ENCODE assay signal across 17 cellular contexts in the genomic region with DNA sequence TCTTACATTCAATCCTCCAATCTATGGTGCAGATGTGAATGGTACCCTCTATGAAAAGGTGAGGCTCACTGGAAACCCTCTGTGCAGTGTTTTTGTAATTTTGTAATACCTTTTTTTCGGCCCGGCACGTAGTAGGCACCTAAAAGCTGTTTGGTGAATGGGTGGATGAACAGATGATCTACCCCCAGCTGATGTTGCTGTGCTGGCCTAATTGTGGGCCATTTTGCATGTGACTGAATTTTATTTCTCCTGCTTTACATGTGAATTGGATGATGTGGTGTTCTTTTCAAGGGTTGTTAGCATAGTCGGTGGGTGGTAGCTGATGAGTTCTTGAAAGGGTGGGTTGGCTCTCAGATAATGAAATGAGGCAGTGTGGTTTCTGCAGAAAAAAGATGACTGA. TPM values are rescaled to one million over a fixed set of nuclear protein-coding genes. Genes with fewer than 3 reads are reported as not detected.
DNase-seq lines count a peak whose midpoint lies in the region; ATAC-seq and TF ChIP-seq lines count a peak whose summit lies in the region.
"Had no signal": no experiment of that assay in that cellular context is flagged by ENCODE, and none has a peak within 500 bp of the region (broad histone marks: within the 10 kb centered on the region; RNA-seq: fewer than 3 reads in every experiment).

No MANE protein-coding gene starts in this region.

- H3K9me3 Mint-ChIP-seq in WTC11: no peaks in the 10 kb centered on the region
- H3K9me3 Mint-ChIP-seq in stimulated activated effector memory CD8-positive, alpha-beta T cell treated with anti-CD3 and anti-CD28 coated beads, Interleukin-12 subunit alpha, Interleukin-12 subunit beta, amount 100 ng/mL, for 72 hours: no peaks in the 10 kb centered on the region
- H3K9me3 Mint-ChIP-seq: CD4-positive, CD25-positive, alpha-beta regulatory T cell had no signal

- CTCF ChIA-PET in WTC11 (lab: Charles Lee): interaction anchor here (1.0 to 3.0 kb wide), 6 partner anchors 9 to 275 kb away, joined by 3 to 21 read pairs (median 8); partner anchors contain the start of gene KDM4A

- POLR2A ChIA-PET in WTC11 (lab: Charles Lee): interaction anchor here (0.6 to 3.0 kb wide), 6 partner anchors 10 to 203 kb away, joined by 3 to 50 read pairs (median 4); partner anchors contain the start of gene KDM4A

- H3K4me3 Mint-ChIP-seq in WTC11: peak overlapping the region; percentile 41
- H3K4me3 Mint-ChIP-seq in stimulated activated effector memory CD8-positive, alpha-beta T cell treated with anti-CD3 and anti-CD28 coated beads, Interleukin-12 subunit alpha, Interleukin-12 subunit beta, amount 100 ng/mL, for 72 hours: no peak overlapping the region
- H3K4me3 Mint-ChIP-seq: B cell; CD4-positive, CD25-positive, alpha-beta regulatory T cell had no signal

- peak; percentile 28 for DNase-seq in WTC11 (ENCODE audit: low spot score)
- DNase-seq in iPS DF 19.7 (ENCODE audit: low read depth, low spot score): peak; percentile 85
- DNase-seq in stimulated activated effector memory CD8-positive, alpha-beta T cell treated with anti-CD3 and anti-CD28 coated beads, Interleukin-12 subunit alpha, Interleukin-12 subunit beta, amount 100 ng/mL, for 72 hours (ENCODE audit: low spot score in 2 of 2): no peak
- no peak for DNase-seq in left colon
- DNase-seq in NOMO-1 treated with DMSO at 0.1 percent for 48 hours (lab: John Stamatoyannopoulos, UW; ENCODE audit: unreplicated experiment): no peak
- DNase-seq: CD4-positive, CD25-positive, alpha-beta regulatory T cell; DMS53; MM.1S; NCI-H187; NCI-H226; NCI-H524 treated with DMSO at 0.1 percent for 48 hours; NK-92 treated with Interleukin-12 subunit alpha and Interleukin-12 subunit beta, amount 100 ng/mL, for 24 hours; RPMI8226; SIG-M5 had no signal

- no peaks in the 10 kb centered on the region for H3K27me3 ChIP-seq in HUES48 (ENCODE audit: control insufficient read depth, insufficient read depth, low read length)

- peak overlapping the region; percentile 98 for H3K27ac Mint-ChIP-seq in WTC11
- H3K27ac Mint-ChIP-seq in stimulated activated effector memory CD8-positive, alpha-beta T cell treated with anti-CD3 and anti-CD28 coated beads, Interleukin-12 subunit alpha, Interleukin-12 subunit beta, amount 100 ng/mL, for 72 hours: no peak overlapping the region
- H3K27ac Mint-ChIP-seq: B cell; CD4-positive, CD25-positive, alpha-beta regulatory T cell had no signal

- peak overlapping the region; percentile 86 for H3K27ac ChIP-seq in HUES48 (ENCODE audit: low read depth, low read length)

- no peaks in the 10 kb centered on the region; the same call in 1 of the 2 replicates for H3K27me3 Mint-ChIP-seq in WTC11 (ENCODE audit: low read depth)
- H3K27me3 Mint-ChIP-seq: B cell; CD4-positive, CD25-positive, alpha-beta regulatory T cell had no signal

- peak; percentile 86 for ATAC-seq in WTC11
- ATAC-seq in stimulated activated effector memory CD8-positive, alpha-beta T cell treated with anti-CD3 and anti-CD28 coated beads, Interleukin-12 subunit alpha, Interleukin-12 subunit beta, amount 100 ng/mL, for 72 hours: peak; percentile 45
- ATAC-seq in left colon: no peak
- no peak for ATAC-seq in HG02623 (IDR thresholded peaks at IDR 0.05; ENCODE audit: unreplicated experiment)

- H3K36me3 Mint-ChIP-seq in WTC11: peaks cover 75% of the 10 kb centered on the region
- peaks cover 100% of the 10 kb centered on the region for H3K36me3 Mint-ChIP-seq in stimulated activated effector memory CD8-positive, alpha-beta T cell treated with anti-CD3 and anti-CD28 coated beads, Interleukin-12 subunit alpha, Interleukin-12 subunit beta, amount 100 ng/mL, for 72 hours

- no peak for TF ChIP-seq CTCF in WTC11 (IDR thresholded peaks at IDR 0.05)

- H3K4me1 ChIP-seq in HUES48 (ENCODE audit: control insufficient read depth, insufficient read depth, low read length): peaks cover 23% of the 10 kb centered on the region

- H3K4me3 ChIP-seq in HUES48 (ENCODE audit: low read depth, low read length): peak overlapping the region; percentile 38; the same call in 1 of the 2 replicates

- no peaks in the 10 kb centered on the region for H3K9me3 ChIP-seq in HUES48 (ENCODE audit: control insufficient read depth, insufficient read depth, low read length)

- H3K4me1 Mint-ChIP-seq in WTC11: peaks cover 25% of the 10 kb centered on the region
- peaks cover 19% of the 10 kb centered on the region for H3K4me1 Mint-ChIP-seq in stimulated activated effector memory CD8-positive, alpha-beta T cell treated with anti-CD3 and anti-CD28 coated beads, Interleukin-12 subunit alpha, Interleukin-12 subunit beta, amount 100 ng/mL, for 72 hours

- H3K9ac ChIP-seq in HUES48 (ENCODE audit: low read depth, low read length): no peak overlapping the region

- intact Hi-C loops in left colon (cut with DNase I, micrococcal nuclease): no loop called here

- H3K36me3 ChIP-seq in HUES48 (ENCODE audit: control insufficient read depth, insufficient read depth, low read length): peaks cover 79% of the 10 kb centered on the region

TF ChIP-seq in WTC11, 78 proteins besides CTCF, POLR2A, EP300 and RAD21 (continues in another document):
- TF ChIP-seq CREM (CRISPR knock-in tag; IDR thresholded peaks at IDR 0.05) (no peak), MYBL2 (CRISPR knock-in tag; IDR thresholded peaks at IDR 0.05) (no peak), ETV6 (CRISPR knock-in tag; IDR thresholded peaks at IDR 0.05) (0 out of 2 replicates have a peak, but pooled peaks have one; percentile 52), SP1 (CRISPR knock-in tag; conservative IDR thresholded peaks at IDR 0.05) (peak; percentile 72; the same call in 1 of the 2 replicates), SMAD4 (CRISPR knock-in tag; IDR thresholded peaks at IDR 0.05) (no peak), CREB1 (CRISPR knock-in tag; IDR thresholded peaks at IDR 0.05) (no peak), KAT7 (CRISPR knock-in tag; IDR thresholded peaks at IDR 0.05; ENCODE audit: borderline replicate concordance) (no peak), ATF1 (CRISPR knock-in tag; IDR thresholded peaks at IDR 0.05) (no peak), OVOL2 (CRISPR knock-in tag; IDR thresholded peaks at IDR 0.05; ENCODE audit: borderline replicate concordance) (no peak), RELA (CRISPR knock-in tag; IDR thresholded peaks at IDR 0.05; ENCODE audit: borderline replicate concordance) (no peak), GTF2I (CRISPR knock-in tag; conservative IDR thresholded peaks at IDR 0.05) (0 out of 2 replicates have a peak, but pooled peaks have one; percentile 16), AR (CRISPR knock-in tag; IDR thresholded peaks at IDR 0.05) (no peak), PRRX2 (CRISPR knock-in tag; IDR thresholded peaks at IDR 0.05) (no peak)
- TF ChIP-seq, protein P1, sequence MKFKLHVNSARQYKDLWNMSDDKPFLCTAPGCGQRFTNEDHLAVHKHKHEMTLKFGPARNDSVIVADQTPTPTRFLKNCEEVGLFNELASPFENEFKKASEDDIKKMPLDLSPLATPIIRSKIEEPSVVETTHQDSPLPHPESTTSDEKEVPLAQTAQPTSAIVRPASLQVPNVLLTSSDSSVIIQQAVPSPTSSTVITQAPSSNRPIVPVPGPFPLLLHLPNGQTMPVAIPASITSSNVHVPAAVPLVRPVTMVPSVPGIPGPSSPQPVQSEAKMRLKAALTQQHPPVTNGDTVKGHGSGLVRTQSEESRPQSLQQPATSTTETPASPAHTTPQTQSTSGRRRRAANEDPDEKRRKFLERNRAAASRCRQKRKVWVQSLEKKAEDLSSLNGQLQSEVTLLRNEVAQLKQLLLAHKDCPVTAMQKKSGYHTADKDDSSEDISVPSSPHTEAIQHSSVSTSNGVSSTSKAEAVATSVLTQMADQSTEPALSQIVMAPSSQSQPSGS (CRISPR knock-in tag; IDR thresholded peaks at IDR 0.05; ENCODE audit: borderline replicate concordance, low read depth): no peak
- TF ChIP-seq, protein P2, sequence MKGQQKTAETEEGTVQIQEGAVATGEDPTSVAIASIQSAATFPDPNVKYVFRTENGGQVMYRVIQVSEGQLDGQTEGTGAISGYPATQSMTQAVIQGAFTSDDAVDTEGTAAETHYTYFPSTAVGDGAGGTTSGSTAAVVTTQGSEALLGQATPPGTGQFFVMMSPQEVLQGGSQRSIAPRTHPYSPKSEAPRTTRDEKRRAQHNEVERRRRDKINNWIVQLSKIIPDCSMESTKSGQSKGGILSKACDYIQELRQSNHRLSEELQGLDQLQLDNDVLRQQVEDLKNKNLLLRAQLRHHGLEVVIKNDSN (CRISPR knock-in tag; IDR thresholded peaks at IDR 0.05): peak; percentile 31; the same call in 1 of the 2 replicates

RNA-seq across cellular contexts. Expression of gene KDM4A, which starts 10.4 kb away (rescaled TPM):
- total RNA-seq in WTC11 (2021) (76.5 to 78.3 TPM (median 76.7 TPM) in 3 replicates), left colon (10 to 100 TPM; 55.2 to 57.9 TPM)

RNA-seq across cellular contexts. Expression of gene ST3GAL3, which starts 47.0 kb away (rescaled TPM):
- total RNA-seq in WTC11 (2021) (8.6 to 10.3 TPM (median 8.9 TPM) in 3 replicates), left colon (10 to 100 TPM in 1 of 2 donors, 1 to 10 TPM in 1; 7.1 to 10.7 TPM)

Comparison
In these comparisons a context has a peak if more than half of its experiments do, and no peak if none do; other contexts are left out.
1. ATAC-seq: peak in WTC11 (single experiment) and stimulated activated effector memory CD8-positive, alpha-beta T cell treated with anti-CD3 and anti-CD28 coated beads, Interleukin-12 subunit alpha, Interleukin-12 subunit beta, amount 100 ng/mL, for 72 hours (single experiment); none in left colon (single experiment) and HG02623 (single experiment).
2. DNase-seq: peak in WTC11 (single experiment) and iPS DF 19.7 (single experiment); none in stimulated activated effector memory CD8-positive, alpha-beta T cell treated with anti-CD3 and anti-CD28 coated beads, Interleukin-12 subunit alpha, Interleukin-12 subunit beta, amount 100 ng/mL, for 72 hours (0 of 2), left colon (0 of 2) and NOMO-1 treated with DMSO at 0.1 percent for 48 hours (single experiment).